8 cellular contexts compared by ENCODE assay signal in genomic region chr6:41545703-41546474, GRCh38. TPM values are rescaled to one million over a fixed set of nuclear protein-coding genes. Genes with fewer than 3 reads are reported as not detected.
DNase-seq lines count a peak whose midpoint lies in the region; ATAC-seq lines count a peak whose summit lies in the region.

TSS of gene FOXP4 (plus strand) at chr6:41546381. CDS start at chr6:41565761, 19,380 bp downstream.

- peak within 1 kb of the TSS; percentile 61 to 91 (median 71) for H3K27ac Mint-ChIP-seq in IgD-negative memory B cell

- peak within 1 kb of the TSS; percentile 78 to 89 for H3K27ac ChIP-seq in esophagus (ENCODE audit: low read depth in 2 of 2, low read length in 1 of 2)
- H3K27ac ChIP-seq in muscle layer of colon (ENCODE audit: low read depth, low read length) = peak within 1 kb of the TSS; percentile 70

- H3K9me3 ChIP-seq in esophagus (ENCODE audit: control insufficient read depth in 2 of 2, insufficient read depth in 1 of 2, low read depth in 1 of 2, low read length in 1 of 2) = no peaks in the 10 kb centered on the region
- H3K9me3 ChIP-seq in muscle layer of colon (ENCODE audit: low read length) = no peaks in the 10 kb centered on the region

- ATAC-seq in GM21529 (IDR thresholded peaks at IDR 0.05; ENCODE audit: unreplicated experiment) = peak; percentile 64

- peak; percentile 94 for DNase-seq in DMS114 treated with DMSO at 0.1 percent for 48 hours (lab: John Stamatoyannopoulos, UW; ENCODE audit: unreplicated experiment)
- DNase-seq in OCI-M2 (lab: John Stamatoyannopoulos, UW; ENCODE audit: unreplicated experiment) = peak; percentile 76
- DNase-seq in activated T-cell treated with anti-CD3 and anti-CD28 coated beads for 48 hours (ENCODE audit: low read depth) = peak; percentile 78
- DNase-seq in stimulated activated CD8-positive, alpha-beta memory T cell treated with anti-CD3 and anti-CD28 coated beads, Interleukin-7, amount 100 ng/mL, for 1 hour (ENCODE audit: low read depth in 2 of 2) = peak; percentile 55 to 61

- H3K9ac ChIP-seq in muscle layer of colon (ENCODE audit: low read length) = peak within 1 kb of the TSS; percentile 57

- no peaks in the 10 kb centered on the region for H3K36me3 Mint-ChIP-seq in IgD-negative memory B cell

- peaks cover 7% of the 10 kb centered on the region for H3K27me3 Mint-ChIP-seq in IgD-negative memory B cell

- WGBS in esophagus, 2 donors = 1% methylated on average over 54 to 61 of the region's 61 CpGs

- peaks cover 10 to 18% (median 16%) of the 10 kb centered on the region in 3 donors for H3K4me1 Mint-ChIP-seq in IgD-negative memory B cell

- no peaks in the 10 kb centered on the region for H3K9me3 Mint-ChIP-seq in IgD-negative memory B cell

- peak within 1 kb of the TSS; percentile 80 to 98 (median 96) for H3K4me3 Mint-ChIP-seq in IgD-negative memory B cell

- H3K4me3 ChIP-seq in esophagus (ENCODE audit: low read depth in 1 of 2, low read length in 2 of 2) (peak within 1 kb of the TSS; percentile 72 to 77), muscle layer of colon (ENCODE audit: low read depth in 1 of 2, low read length in 2 of 2) (peak within 1 kb of the TSS; percentile 76 to 80)

- H3K27me3 ChIP-seq in esophagus (ENCODE audit: control insufficient read depth in 1 of 2, insufficient read depth in 2 of 2, low read length in 2 of 2) (no peaks in the 10 kb centered on the region), muscle layer of colon (ENCODE audit: control insufficient read depth in 1 of 2, insufficient read depth in 2 of 2, low read length in 2 of 2) (no peaks in the 10 kb centered on the region)

- H3K4me1 ChIP-seq in esophagus (ENCODE audit: control insufficient read depth in 2 of 2, insufficient read depth in 2 of 2, low read length in 1 of 2) (peaks cover 3 to 21% of the 10 kb centered on the region in 2 donors), muscle layer of colon (ENCODE audit: insufficient read depth, low read length) (peaks cover 41% of the 10 kb centered on the region)

- H3K36me3 ChIP-seq in esophagus (ENCODE audit: control insufficient read depth in 2 of 2, insufficient read depth in 2 of 2, low read length in 1 of 2) (peaks cover 0 to under 1% of the 10 kb centered on the region in 2 donors), muscle layer of colon (ENCODE audit: insufficient read depth, low read length) (no peaks in the 10 kb centered on the region)

RNA-seq across cellular contexts. Expression of gene FOXP4, which starts in this region (rescaled TPM):
- 2.6 TPM for polyA plus RNA-seq in IgD-negative memory B cell
- 1 to 10 TPM; 6.6 to 8.4 TPM for polyA plus RNA-seq in esophagus

Comparison
In these comparisons a context has a peak if more than half of its experiments do, and no peak if none do; other contexts are left out.
1. Peak in every context shown above with its lines: DNase-seq, ATAC-seq, H3K4me3 ChIP-seq and H3K27ac ChIP-seq.